Comparison of ENCODE assay signal across 9 cellular contexts in the genomic region with DNA sequence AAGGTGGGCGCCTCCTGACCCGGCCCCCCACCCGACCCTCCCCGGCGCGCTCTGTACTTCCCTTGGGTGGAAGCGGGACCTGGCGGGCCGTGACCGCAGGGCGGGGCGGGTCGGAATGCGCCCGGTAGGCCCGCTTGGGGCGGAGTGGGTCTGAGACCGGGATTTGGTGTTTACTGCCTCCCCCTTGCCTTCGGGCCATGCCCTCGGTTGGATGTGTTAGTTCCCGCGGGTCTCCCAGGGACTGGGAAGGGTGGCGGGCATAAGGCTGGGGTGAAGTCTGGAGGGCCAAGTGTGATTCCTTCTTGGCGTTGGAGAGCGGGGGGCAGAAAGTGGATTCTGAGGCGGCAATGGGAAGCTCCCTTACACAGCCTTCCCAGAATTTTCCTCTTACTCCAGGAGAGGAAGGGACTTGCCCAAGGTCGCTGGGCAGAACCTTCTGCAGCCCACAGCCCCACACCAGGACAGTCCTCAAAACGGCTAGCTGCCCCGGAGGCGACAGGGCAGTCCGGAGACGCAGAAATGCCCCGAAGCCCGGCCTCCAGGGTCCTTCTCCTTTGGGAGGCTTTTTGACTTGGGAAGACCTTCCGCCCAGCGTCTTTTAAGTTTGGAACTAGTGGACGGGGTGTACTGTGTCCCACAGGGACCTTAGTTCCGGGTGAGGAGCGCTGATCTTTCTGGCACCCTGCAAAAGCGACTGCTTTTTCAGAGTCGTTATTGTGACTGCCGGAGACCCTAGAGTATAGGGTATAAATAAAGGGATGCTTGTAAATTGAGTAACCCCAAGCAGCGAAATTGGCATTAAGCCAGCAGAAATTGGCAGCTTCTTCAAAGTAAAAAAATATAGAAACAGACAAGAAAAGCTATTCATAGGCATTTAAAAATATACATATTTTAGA. TPM values are rescaled to one million over a fixed set of nuclear protein-coding genes. Genes with fewer than 3 reads are reported as not detected.
DNase-seq lines count a peak whose midpoint lies in the region; ATAC-seq, FAIRE-seq and TF ChIP-seq lines count a peak whose summit lies in the region.
"Had no signal": no experiment of that assay in that cellular context is flagged by ENCODE, and none has a peak within 500 bp of the region (broad histone marks: within the 10 kb centered on the region; RNA-seq: fewer than 3 reads in every experiment).

No MANE protein-coding gene starts in this region.

- peak; percentile 61 for DNase-seq in NCI-H146 (lab: John Stamatoyannopoulos, UW)
- DNase-seq in NCI-H146 treated with DMSO at 0.1 percent for 48 hours (lab: John Stamatoyannopoulos, UW; ENCODE audit: unreplicated experiment) = no peak
- peak; percentile 52 for DNase-seq in HT1080 (ENCODE audit: low read depth)
- peak; percentile 22 for DNase-seq in WTC11 (ENCODE audit: low spot score)
- no peak for DNase-seq in H1 (ENCODE audit: low read depth in 1 of 2, low spot score in 2 of 2)
- DNase-seq in thyroid gland = peak; percentile 71

- H3K9ac ChIP-seq in H1 (replicated peaks in 1 of 4; ENCODE audit: extremely low read depth in 1 of 4, low read depth in 3 of 4, low read length in 3 of 4) = peak overlapping the region; percentile 66 to 76 (median 68)

- no peak for FAIRE-seq in H1 (lab: Jason Lieb, UNC)
- FAIRE-seq: G401.6 had no signal

- H2AK5ac ChIP-seq in H1 (ENCODE audit: low read depth, low read length) = no peak overlapping the region

- 3% methylated on average over 37 of the region's 43 CpGs; no CpG with 5 or more reads in 1 of the 2 experiments for WGBS in H1 (ENCODE audit: extremely low coverage in 1 of 2, insufficient coverage in 1 of 2, insufficient read length in 1 of 2, insufficient replicate concordance in 2 of 2, low coverage in 1 of 2, low lambda C conversion rate in 2 of 2, missing lambda C conversion rate in 1 of 2), 2 experiments
- 0 to 1% methylated on average over 16 to 29 of the region's 43 CpGs for WGBS in mesodermal cell (ENCODE audit: insufficient coverage in 2 of 2), 2 experiments
- 5 to 6% methylated on average over 13 to 19 of the region's 43 CpGs for WGBS in thyroid gland, 2 donors

- no peak for TF ChIP-seq EP300 in H1 (IDR thresholded peaks at IDR 0.05; ENCODE audit: borderline replicate concordance in 1 of 2, low read depth in 2 of 2, low read length in 2 of 2)

- H3K23ac ChIP-seq in H1 (ENCODE audit: insufficient read length) = no peak overlapping the region

- H3K4me3 ChIP-seq in H1 (ENCODE audit: extremely low read depth in 1 of 4, insufficient read depth in 2 of 4, low read depth in 3 of 4, low read length in 4 of 4) (peak overlapping the region; percentile 66 to 98 (median 94)), mesodermal cell (ENCODE audit: extremely low read depth, insufficient read depth, low read length, poor library complexity, severe bottlenecking) (peak overlapping the region; percentile 93), thyroid gland (replicated peaks in 1 of 3) (peak overlapping the region; percentile 55 to 89 (median 80))

- peak overlapping the region; percentile 14; the same call in 1 of the 2 replicates for H3K27ac ChIP-seq in H1 (ENCODE audit: low read depth, low read length)
- peak overlapping the region; percentile 78 for H3K27ac ChIP-seq in mesodermal cell (ENCODE audit: low read depth, low read length, severe bottlenecking)
- peak overlapping the region; percentile 94 to 98 (median 95) for H3K27ac ChIP-seq in thyroid gland

- peak overlapping the region; percentile 72 for H4K5ac ChIP-seq in H1 (ENCODE audit: insufficient read length, low read depth, low read length)

- no peak overlapping the region for H2AFZ ChIP-seq in H1 (ENCODE audit: low read length)

- POLR2A ChIA-PET in WTC11 (lab: Charles Lee) = interaction anchor here (0.6 to 1.3 kb wide), 6 partner anchors 12 to 1375 kb away, joined by 3 to 8 read pairs (median 3); partner anchors contain the start of gene ZNF143
- POLR2A ChIA-PET in H1 (lab: Charles Lee; ENCODE audit: partially characterized antibody) = interaction anchor here (0.6 to 2.4 kb wide), 12 partner anchors 9 to 89 kb away, joined by 3 to 16 read pairs (median 4); no protein-coding TSS in a partner anchor

- no peak overlapping the region; the same call in 1 of the 2 replicates for H3K27ac Mint-ChIP-seq in WTC11

- ATAC-seq in GM21529 (IDR thresholded peaks at IDR 0.05; ENCODE audit: unreplicated experiment) (peak; percentile 40), WTC11 (peak; percentile 56)

- peak overlapping the region; percentile 59 for H3K56ac ChIP-seq in H1 (replicated peaks; ENCODE audit: insufficient read length, low read depth, low read length)

- intact Hi-C loops in thyroid gland (cut with DNase I) = loop anchor here (10.0 kb wide), 1 partner anchor 50 kb away; no protein-coding TSS in a partner anchor

- peak overlapping the region; percentile 75 to 86 for H3K4me2 ChIP-seq in H1 (ENCODE audit: insufficient read depth in 1 of 2, low read depth in 2 of 2, low read length in 2 of 2)

- peaks cover 17% of the 10 kb centered on the region for H3K9me3 Mint-ChIP-seq in WTC11

- peak overlapping the region; percentile 97 for H3K18ac ChIP-seq in H1 (ENCODE audit: extremely low read depth, low read length)

- peak overlapping the region; percentile 73; the same call in 1 of the 2 replicates for H2BK5ac ChIP-seq in H1 (ENCODE audit: low read depth, low read length)

- no peak for TF ChIP-seq POLR2A in H1 (IDR thresholded peaks at IDR 0.05; ENCODE audit: control extremely low read depth in 1 of 2, low read depth in 2 of 2, low read length in 2 of 2)
- TF ChIP-seq POLR2A in thyroid gland (IDR thresholded peaks at IDR 0.05) = no peak

- no peak for TF ChIP-seq CTCF in WTC11 (IDR thresholded peaks at IDR 0.05)
- TF ChIP-seq CTCF in H1 (IDR thresholded peaks at IDR 0.05; ENCODE audit: control extremely low read depth in 1 of 3, insufficient read depth in 1 of 3, low read depth in 1 of 3, low read length in 3 of 3) = no peak
- TF ChIP-seq CTCF in thyroid gland (IDR thresholded peaks at IDR 0.05) = no peak

- peaks cover 0 to 2% of the 10 kb centered on the region in 2 experiments for H4K20me1 ChIP-seq in H1 (replicated peaks in 1 of 2; ENCODE audit: control insufficient read depth in 1 of 2, insufficient read depth in 2 of 2, low read length in 2 of 2)

- H2BK15ac ChIP-seq in H1 (ENCODE audit: low read length) = no peak overlapping the region

- no peak overlapping the region for H2BK20ac ChIP-seq in H1 (ENCODE audit: low read length)

- H3K27me3 ChIP-seq in H1 (replicated peaks in 1 of 4; ENCODE audit: control insufficient read depth in 3 of 4, extremely low read depth in 1 of 4, insufficient read depth in 3 of 4, low read length in 3 of 4) (no peaks in the 10 kb centered on the region), thyroid gland (no peaks in the 10 kb centered on the region)

- no peak overlapping the region for H2BK120ac ChIP-seq in H1 (replicated peaks; ENCODE audit: low read depth, low read length)

- H3K27me3 Mint-ChIP-seq in WTC11 (ENCODE audit: low read depth) = peaks cover 4% of the 10 kb centered on the region; the same call in 1 of the 2 replicates

- CTCF ChIA-PET in WTC11 (lab: Charles Lee) = interaction anchor here (0.9 to 1.9 kb wide), 8 partner anchors 10 to 129 kb away, joined by 3 to 12 read pairs (median 4); partner anchors contain the start of gene WEE1
- CTCF ChIA-PET in H1 (lab: Charles Lee; ENCODE audit: partially characterized antibody) = interaction anchor here (0.6 to 2.9 kb wide), 6 partner anchors 9 to 38 kb away, joined by 3 to 12 read pairs (median 4); no protein-coding TSS in a partner anchor

- H3K4me3 Mint-ChIP-seq in WTC11 = peak overlapping the region; percentile 89

- H3K79me1 ChIP-seq in H1 (ENCODE audit: low read depth, low read length) = no peaks in the 10 kb centered on the region; the same call in 1 of the 2 replicates

- H3K9me3 ChIP-seq in H1 (ENCODE audit: insufficient read depth in 2 of 2, low read depth in 1 of 2, low read length in 1 of 2) = no peaks in the 10 kb centered on the region
- peaks cover 8% of the 10 kb centered on the region for H3K9me3 ChIP-seq in mesodermal cell (ENCODE audit: control insufficient read depth, low read length)
- no peaks in the 10 kb centered on the region for H3K9me3 ChIP-seq in thyroid gland

- H3K4me1 Mint-ChIP-seq in WTC11 = peaks cover 21% of the 10 kb centered on the region

- peaks cover 0 to 48% of the 10 kb centered on the region in 2 experiments; a peak in 3 of 4 replicates for H3K79me2 ChIP-seq in H1 (ENCODE audit: control insufficient read depth in 1 of 2, insufficient read depth in 2 of 2, low read length in 2 of 2)

- H3K4me1 ChIP-seq in H1 (replicated peaks in 1 of 4; ENCODE audit: control insufficient read depth in 3 of 4, insufficient read depth in 4 of 4, low read length in 3 of 4) (no peaks in the 10 kb centered on the region; a peak in 2 of 7 replicates), mesodermal cell (ENCODE audit: control insufficient read depth, insufficient read depth, low read length, poor library complexity, severe bottlenecking) (no peaks in the 10 kb centered on the region), thyroid gland (peaks cover 0 to 5% of the 10 kb centered on the region in 2 donors)

- no peak for TF ChIP-seq RAD21 in H1 (IDR thresholded peaks at IDR 0.05 in 1 of 2, conservative IDR thresholded peaks at IDR 0.05 in 1 of 2; ENCODE audit: low read depth in 2 of 2, low read length in 2 of 2)

- no peak overlapping the region for H4K91ac ChIP-seq in H1 (replicated peaks; ENCODE audit: insufficient read length, low read length)

- H3K23me2 ChIP-seq in H1 (ENCODE audit: low read depth, low read length) = peaks cover 13% of the 10 kb centered on the region

- H3K4ac ChIP-seq in H1 (replicated peaks; ENCODE audit: insufficient read length, low read depth, low read length) = peak overlapping the region; percentile 78

- H3K36me3 Mint-ChIP-seq in WTC11 = peaks cover 17% of the 10 kb centered on the region

- H2BK12ac ChIP-seq in H1 (ENCODE audit: low read depth, low read length) = peak overlapping the region; percentile 68; the same call in 1 of the 2 replicates

- no peak overlapping the region for H3K14ac ChIP-seq in H1 (ENCODE audit: insufficient read length)

- peak overlapping the region; percentile 54; the same call in 1 of the 2 replicates for H4K8ac ChIP-seq in H1 (ENCODE audit: extremely low read depth, insufficient read depth, low read length)

- no peaks in the 10 kb centered on the region; a peak in 2 of 8 replicates for H3K36me3 ChIP-seq in H1 (ENCODE audit: control insufficient read depth in 2 of 4, insufficient read depth in 4 of 4, low read length in 3 of 4)
- peaks cover 20% of the 10 kb centered on the region for H3K36me3 ChIP-seq in mesodermal cell (ENCODE audit: control insufficient read depth, insufficient read depth, low read length)
- no peaks in the 10 kb centered on the region for H3K36me3 ChIP-seq in thyroid gland

RNA-seq across cellular contexts. Expression of gene SWAP70, which starts 0.6 kb away (rescaled TPM):
- total RNA-seq in HT1080 (2014; rRNA removed; shearing (Covaris generic)) = 14.7 and 20.4 TPM in 2 replicates
- 12.7 and 13.9 TPM in 2 replicates for polyA plus RNA-seq in HT1080 (2015; cell fraction: cytosol; rRNA removed)
- 9.0 and 11.9 TPM in 2 replicates for polyA plus RNA-seq in HT1080 (2015; cell fraction: nucleus; rRNA removed)
- 24.1 to 27.8 TPM (median 27.6 TPM) in 3 replicates for total RNA-seq in WTC11 (2021)
- 37.5 TPM in 2 replicates for total RNA-seq in H1 (2021; fragmentation: NEBNext Ultra II Directional; extraction: Animal tissue kit (Norgen Biotek cat#: 25700))
- 9.8 and 14.8 TPM in 2 replicates for polyA plus RNA-seq in H1 (2011; rRNA removed)
- 17.2 TPM for polyA plus RNA-seq in H1 (2011; cell fraction: cytosol; rRNA removed)
- 5.7 TPM for polyA plus RNA-seq in H1 (2011; cell fraction: nucleus; rRNA removed)
- 20.1 to 31.4 TPM (median 23.6 TPM) in 4 replicates for polyA plus RNA-seq in H1 (2012, experiment 1 of 2)
- polyA plus RNA-seq in H1 (2012, experiment 2 of 2) = 1.9 TPM
- 23.1 TPM for polyA plus RNA-seq in H1 (2013, experiment 1 of 2)
- 23.0 TPM for polyA plus RNA-seq in H1 (2013, experiment 2 of 2)
- 20.3 and 20.4 TPM in 2 replicates for polyA minus RNA-seq in H1 (2011; rRNA and poly(A)+ RNA removed)
- 16.1 TPM for polyA minus RNA-seq in H1 (2011; cell fraction: cytosol; rRNA and poly(A)+ RNA removed)
- 18.2 TPM for polyA minus RNA-seq in H1 (2011; cell fraction: nucleus; rRNA and poly(A)+ RNA removed)
- polyA plus RNA-seq in mesodermal cell (2013, experiment 1 of 2) = 26.1 TPM
- polyA plus RNA-seq in mesodermal cell (2013, experiment 2 of 2) = 27.1 TPM
- total RNA-seq in thyroid gland = 10 to 100 TPM; 29.7 to 53.6 (median 38.8) TPM

Comparison
In these comparisons a context has a peak if more than half of its experiments do, and no peak if none do; other contexts are left out.
1. DNase-seq: peak in NCI-H146 (single experiment), HT1080 (single experiment), WTC11 (single experiment) and thyroid gland (2 of 2); none in NCI-H146 treated with DMSO at 0.1 percent for 48 hours (single experiment) and H1 (0 of 2).
2. H3K27ac ChIP-seq: peak in every context shown above with its lines; median percentile 95 in thyroid gland; 78 in mesodermal cell; 14 in H1.
3. Peak in every context shown above with its lines, with median percentiles within 50 percentile points of each other: H3K4me3 ChIP-seq.